1 cellular context compared by ENCODE assay signal in genomic region chr7:15891151-15891842, GRCh38.
TF ChIP-seq lines count a peak whose summit lies in the region.

No MANE protein-coding gene starts in this region.

TF ChIP-seq in IMR-90, 13 proteins besides CTCF, POLR2A, EP300 and RAD21 (continued from another document):
- TF ChIP-seq ELK1 (IDR thresholded peaks at IDR 0.05; ENCODE audit: borderline replicate concordance, low read depth, low read length) (no peak), SMC3 (IDR thresholded peaks at IDR 0.05; ENCODE audit: low read depth, low read length) (no peak), RFX5 (IDR thresholded peaks at IDR 0.05; ENCODE audit: low read depth, low read length) (no peak), RCOR1 (IDR thresholded peaks at IDR 0.05; ENCODE audit: insufficient replicate concordance, low read length) (no peak)
